Comparison of ENCODE assay signal across 12 cellular contexts in the genomic region with DNA sequence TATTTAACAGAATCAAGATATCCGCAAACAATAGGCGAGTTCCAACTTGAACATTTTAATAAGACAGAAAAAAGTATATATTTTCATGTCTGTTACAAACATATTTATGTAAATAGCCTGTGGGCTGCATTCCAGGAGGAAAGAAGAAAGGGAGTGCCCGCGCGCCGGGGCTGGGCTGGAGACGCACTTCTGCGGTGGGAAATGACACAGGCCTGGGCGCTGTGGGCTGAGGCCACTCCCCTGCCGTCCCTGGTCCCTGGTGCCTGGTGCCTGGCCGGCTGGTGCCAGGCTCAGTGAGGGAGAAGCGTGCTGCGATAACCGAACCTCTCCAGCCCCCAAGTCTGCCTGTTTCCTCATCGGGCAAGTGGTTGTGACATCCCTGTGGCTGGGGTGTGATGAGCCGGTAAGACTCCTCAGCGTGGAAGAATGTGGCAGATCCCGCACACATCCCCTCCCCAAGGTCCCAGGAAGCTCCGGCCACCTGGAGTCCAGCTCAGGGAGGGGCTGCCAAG.
A peak's percentile ranks its signal among the peaks of the same experiment; 100 is the strongest.
DNase-seq lines count a peak whose midpoint lies in the region; ATAC-seq, FAIRE-seq and TF ChIP-seq lines count a peak whose summit lies in the region.
"Had no signal": no experiment of that assay in that cellular context is flagged by ENCODE, and none has a peak within 500 bp of the region (broad histone marks: within the 10 kb centered on the region; RNA-seq: fewer than 3 reads in every experiment).

No MANE protein-coding gene starts in this region.

- no peak overlapping the region for H2AK5ac ChIP-seq in H1 (ENCODE audit: low read depth, low read length)

- H3K4me3 ChIP-seq in AG09309 (ENCODE audit: control insufficient read depth, low read depth, low read length) (no peak overlapping the region), H1 (ENCODE audit: extremely low read depth in 1 of 4, insufficient read depth in 2 of 4, low read depth in 3 of 4, low read length in 4 of 4) (no peak overlapping the region)

- H3K36me3 ChIP-seq in H1 (ENCODE audit: control insufficient read depth in 2 of 4, insufficient read depth in 4 of 4, low read length in 3 of 4): no peaks in the 10 kb centered on the region

- TF ChIP-seq CTCF in AG09309 (IDR thresholded peaks at IDR 0.05; ENCODE audit: control insufficient read depth, insufficient read depth, low read depth, low read length, missing control alignments) (no peak), H1 (IDR thresholded peaks at IDR 0.05; ENCODE audit: control extremely low read depth in 1 of 3, insufficient read depth in 1 of 3, low read depth in 1 of 3, low read length in 3 of 3) (no peak)

- TF ChIP-seq EP300 in H1 (IDR thresholded peaks at IDR 0.05; ENCODE audit: borderline replicate concordance in 1 of 2, low read depth in 2 of 2, low read length in 2 of 2): no peak

- POLR2A ChIA-PET in H1 (lab: Charles Lee; ENCODE audit: partially characterized antibody): interaction anchor here (0.7 to 1.3 kb wide), 2 partner anchors 107 to 160 kb away, joined by 3 read pairs; no protein-coding TSS in a partner anchor

- peaks cover 7 to 27% (median 23%) of the 10 kb centered on the region in 4 experiments for H3K27me3 ChIP-seq in H1 (replicated peaks in 1 of 4; ENCODE audit: control insufficient read depth in 3 of 4, extremely low read depth in 1 of 4, insufficient read depth in 3 of 4, low read length in 3 of 4)

- no peak overlapping the region for H3K56ac ChIP-seq in H1 (replicated peaks; ENCODE audit: insufficient read length, low read depth, low read length)

- H2BK20ac ChIP-seq in H1 (ENCODE audit: low read length): no peak overlapping the region

- H2AFZ ChIP-seq in H1 (ENCODE audit: low read length): no peak overlapping the region

- no peak overlapping the region for H3K4me3 Mint-ChIP-seq in stimulated activated effector memory CD8-positive, alpha-beta T cell treated with anti-CD3 and anti-CD28 coated beads, Interleukin-12 subunit alpha, Interleukin-12 subunit beta, amount 100 ng/mL, for 72 hours
- H3K4me3 Mint-ChIP-seq in activated naive CD8-positive, alpha-beta T cell treated with anti-CD3 and anti-CD28 coated beads, Interleukin-2, amount 50 U/mL, for 24 hours: no peak overlapping the region
- H3K4me3 Mint-ChIP-seq: CD4-positive, alpha-beta memory T cell had no signal

- no peak for ATAC-seq in GM18909 (IDR thresholded peaks at IDR 0.05; ENCODE audit: poor library complexity, unreplicated experiment)
- ATAC-seq in stimulated activated effector memory CD8-positive, alpha-beta T cell treated with anti-CD3 and anti-CD28 coated beads, Interleukin-12 subunit alpha, Interleukin-12 subunit beta, amount 100 ng/mL, for 72 hours: no peak
- ATAC-seq in activated naive CD8-positive, alpha-beta T cell treated with anti-CD3 and anti-CD28 coated beads, Interleukin-2, amount 50 U/mL, for 24 hours: no peak

- H3K4ac ChIP-seq in H1 (replicated peaks; ENCODE audit: insufficient read length, low read depth, low read length): no peak overlapping the region

- no peak overlapping the region for H3K23ac ChIP-seq in H1 (ENCODE audit: insufficient read length)

- H4K8ac ChIP-seq in H1 (ENCODE audit: extremely low read depth, insufficient read depth, low read length): peak overlapping the region; percentile 9; the same call in 1 of the 2 replicates

- no peak overlapping the region for H3K27ac Mint-ChIP-seq in stimulated activated effector memory CD8-positive, alpha-beta T cell treated with anti-CD3 and anti-CD28 coated beads, Interleukin-12 subunit alpha, Interleukin-12 subunit beta, amount 100 ng/mL, for 72 hours
- no peak overlapping the region for H3K27ac Mint-ChIP-seq in activated naive CD8-positive, alpha-beta T cell treated with anti-CD3 and anti-CD28 coated beads, Interleukin-2, amount 50 U/mL, for 24 hours
- H3K27ac Mint-ChIP-seq: CD4-positive, alpha-beta memory T cell had no signal

- no peak overlapping the region for H2BK12ac ChIP-seq in H1 (ENCODE audit: low read depth, low read length)

- no peaks in the 10 kb centered on the region for H3K9me3 Mint-ChIP-seq in stimulated activated effector memory CD8-positive, alpha-beta T cell treated with anti-CD3 and anti-CD28 coated beads, Interleukin-12 subunit alpha, Interleukin-12 subunit beta, amount 100 ng/mL, for 72 hours
- H3K9me3 Mint-ChIP-seq in activated naive CD8-positive, alpha-beta T cell treated with anti-CD3 and anti-CD28 coated beads, Interleukin-2, amount 50 U/mL, for 24 hours: no peaks in the 10 kb centered on the region
- H3K9me3 Mint-ChIP-seq: CD4-positive, alpha-beta memory T cell had no signal

- peaks cover 8% of the 10 kb centered on the region for H3K36me3 Mint-ChIP-seq in stimulated activated effector memory CD8-positive, alpha-beta T cell treated with anti-CD3 and anti-CD28 coated beads, Interleukin-12 subunit alpha, Interleukin-12 subunit beta, amount 100 ng/mL, for 72 hours
- H3K36me3 Mint-ChIP-seq in activated naive CD8-positive, alpha-beta T cell treated with anti-CD3 and anti-CD28 coated beads, Interleukin-2, amount 50 U/mL, for 24 hours (ENCODE audit: low read depth): no peaks in the 10 kb centered on the region

- WGBS in H1 (ENCODE audit: extremely low coverage in 1 of 2, insufficient coverage in 1 of 2, insufficient read length in 1 of 2, insufficient replicate concordance in 2 of 2, low coverage in 1 of 2, low lambda C conversion rate in 2 of 2, missing lambda C conversion rate in 1 of 2), 2 experiments: 91% methylated on average over 16 of the region's 19 CpGs; no CpG with 5 or more reads in 1 of the 2 experiments

- no peak for TF ChIP-seq RAD21 in H1 (IDR thresholded peaks at IDR 0.05 in 1 of 2, conservative IDR thresholded peaks at IDR 0.05 in 1 of 2; ENCODE audit: low read depth in 2 of 2, low read length in 2 of 2)

- H3K23me2 ChIP-seq in H1 (ENCODE audit: low read depth, low read length): peaks cover 6% of the 10 kb centered on the region; the same call in 1 of the 2 replicates

- H3K27ac ChIP-seq in H1 (ENCODE audit: low read depth, low read length): no peak overlapping the region

- H2BK15ac ChIP-seq in H1 (ENCODE audit: low read length): 0 out of 2 replicates have a peak overlapping the region, but pooled peaks have one; percentile 37

- no peak for TF ChIP-seq POLR2A in H1 (IDR thresholded peaks at IDR 0.05; ENCODE audit: control extremely low read depth in 1 of 2, low read depth in 2 of 2, low read length in 2 of 2)

- no peak overlapping the region for H3K14ac ChIP-seq in H1 (ENCODE audit: insufficient read length)

- H3K4me2 ChIP-seq in H1 (ENCODE audit: insufficient read depth in 1 of 2, low read depth in 2 of 2, low read length in 2 of 2): no peak overlapping the region

- H3K9ac ChIP-seq in H1 (replicated peaks in 1 of 4; ENCODE audit: extremely low read depth in 1 of 4, low read depth in 3 of 4, low read length in 3 of 4): no peak overlapping the region

- peaks cover 4 to 40% (median 30%) of the 10 kb centered on the region in 4 experiments for H3K4me1 ChIP-seq in H1 (replicated peaks in 1 of 4; ENCODE audit: control insufficient read depth in 3 of 4, insufficient read depth in 4 of 4, low read length in 3 of 4)

- no peak overlapping the region for H4K91ac ChIP-seq in H1 (replicated peaks; ENCODE audit: insufficient read length, low read length)

- no peaks in the 10 kb centered on the region for H3K9me3 ChIP-seq in H1 (ENCODE audit: insufficient read depth in 2 of 2, low read depth in 1 of 2, low read length in 1 of 2)

- no peak overlapping the region; the same call in 1 of the 2 replicates for H2BK5ac ChIP-seq in H1 (ENCODE audit: low read depth, low read length)

- no peaks in the 10 kb centered on the region for H3K4me1 Mint-ChIP-seq in stimulated activated effector memory CD8-positive, alpha-beta T cell treated with anti-CD3 and anti-CD28 coated beads, Interleukin-12 subunit alpha, Interleukin-12 subunit beta, amount 100 ng/mL, for 72 hours
- peaks cover 2% of the 10 kb centered on the region for H3K4me1 Mint-ChIP-seq in activated naive CD8-positive, alpha-beta T cell treated with anti-CD3 and anti-CD28 coated beads, Interleukin-2, amount 50 U/mL, for 24 hours

- H4K20me1 ChIP-seq in H1 (replicated peaks in 1 of 2; ENCODE audit: control insufficient read depth in 1 of 2, insufficient read depth in 2 of 2, low read length in 2 of 2): peaks cover 0 to 4% of the 10 kb centered on the region in 2 experiments

- no peaks in the 10 kb centered on the region for H3K79me1 ChIP-seq in H1 (ENCODE audit: low read depth, low read length)

- no peak overlapping the region for H3K18ac ChIP-seq in H1 (ENCODE audit: extremely low read depth, low read length)

- H4K5ac ChIP-seq in H1 (ENCODE audit: insufficient read length, low read depth, low read length): no peak overlapping the region

- CTCF ChIA-PET in H1 (lab: Charles Lee; ENCODE audit: partially characterized antibody): interaction anchor here (0.6 to 1.9 kb wide), 6 partner anchors 9 to 307 kb away, joined by 3 to 5 read pairs (median 4); no protein-coding TSS in a partner anchor

- DNase-seq in AG09309 (ENCODE audit: low read depth) (peak; percentile 49), NCI-H1694 treated with DMSO at 0.1 percent for 48 hours (lab: John Stamatoyannopoulos, UW) (peak; percentile 73), H1 (ENCODE audit: low read depth in 1 of 2, low spot score in 2 of 2) (no peak), myocyte (ENCODE audit: low read depth) (peak; percentile 73), RPMI8226 (no peak)
- no peak for DNase-seq in stimulated activated effector memory CD8-positive, alpha-beta T cell treated with anti-CD3 and anti-CD28 coated beads, Interleukin-12 subunit alpha, Interleukin-12 subunit beta, amount 100 ng/mL, for 72 hours (ENCODE audit: low spot score in 2 of 2)
- no peak for DNase-seq in activated naive CD8-positive, alpha-beta T cell treated with anti-CD3 and anti-CD28 coated beads, Interleukin-2, amount 50 U/mL, for 24 hours
- DNase-seq: activated CD4-positive, alpha-beta T cell treated with anti-CD3 and anti-CD28 coated beads, Interleukin-2, amount 50 U/mL, for 1 hour; CD4-positive, alpha-beta memory T cell; retina had no signal

- H3K79me2 ChIP-seq in H1 (ENCODE audit: control insufficient read depth in 1 of 2, insufficient read depth in 2 of 2, low read length in 2 of 2): no peaks in the 10 kb centered on the region

- peaks cover 4% of the 10 kb centered on the region for H3K27me3 Mint-ChIP-seq in activated naive CD8-positive, alpha-beta T cell treated with anti-CD3 and anti-CD28 coated beads, Interleukin-2, amount 50 U/mL, for 24 hours
- H3K27me3 Mint-ChIP-seq: CD4-positive, alpha-beta memory T cell had no signal

- no peak overlapping the region for H2BK120ac ChIP-seq in H1 (replicated peaks; ENCODE audit: low read depth, low read length)

- no peak for FAIRE-seq in H1 (lab: Jason Lieb, UNC)
- FAIRE-seq: H54 had no signal

TF ChIP-seq in H1, 55 proteins besides CTCF, POLR2A, EP300 and RAD21 (continues in another document):
- TF ChIP-seq CHD2 (IDR thresholded peaks at IDR 0.05; ENCODE audit: low read length) (no peak), ASH2L (IDR thresholded peaks at IDR 0.05; ENCODE audit: low read length) (no peak), JUN (IDR thresholded peaks at IDR 0.05; ENCODE audit: low read depth, low read length) (no peak), SP2 (IDR thresholded peaks at IDR 0.05; ENCODE audit: low read length) (no peak)
- TF ChIP-seq, protein P1, sequence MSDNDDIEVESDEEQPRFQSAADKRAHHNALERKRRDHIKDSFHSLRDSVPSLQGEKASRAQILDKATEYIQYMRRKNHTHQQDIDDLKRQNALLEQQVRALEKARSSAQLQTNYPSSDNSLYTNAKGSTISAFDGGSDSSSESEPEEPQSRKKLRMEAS (IDR thresholded peaks at IDR 0.05): no peak

Comparison
In these comparisons a context has a peak if more than half of its experiments do, and no peak if none do; other contexts are left out.
1. DNase-seq: peak in AG09309 (single experiment), NCI-H1694 treated with DMSO at 0.1 percent for 48 hours (single experiment) and myocyte (single experiment); none in H1 (0 of 2), RPMI8226 (single experiment), stimulated activated effector memory CD8-positive, alpha-beta T cell treated with anti-CD3 and anti-CD28 coated beads, Interleukin-12 subunit alpha, Interleukin-12 subunit beta, amount 100 ng/mL, for 72 hours (0 of 2) and activated naive CD8-positive, alpha-beta T cell treated with anti-CD3 and anti-CD28 coated beads, Interleukin-2, amount 50 U/mL, for 24 hours (single experiment).